ENCODE assay signal across 25 cellular contexts in genomic region chr3:100740207-100740606, GRCh38. TPM values are rescaled to one million over a fixed set of nuclear protein-coding genes. Genes with fewer than 3 reads are reported as not detected.
DNase-seq lines count a peak whose midpoint lies in the region; ATAC-seq lines count a peak whose summit lies in the region.
"Had no signal": no experiment of that assay in that cellular context is flagged by ENCODE, and none has a peak within 500 bp of the region (broad histone marks: within the 10 kb centered on the region; RNA-seq: fewer than 3 reads in every experiment).

No MANE protein-coding gene starts in this region.

- intact Hi-C loops in activated T-helper 1 cell treated with anti-CD3 and anti-CD28 coated beads, Interleukin-12 subunit alpha, Interleukin-12 subunit beta, Interleukin-2, Interleukin-4 antibody, amounts not matched to agents 30 ng/mL and 10 ng/mL and 1 ng/mL, durations not matched to agents 14 hours and 24 hours and 36 hours (cut with micrococcal nuclease) = loop anchor here (1.0 kb wide), 1 partner anchor 30 kb away; no protein-coding TSS in a partner anchor

- peak overlapping the region; percentile 49 for H3K27ac Mint-ChIP-seq in activated T-helper 1 cell treated with anti-CD3 and anti-CD28 coated beads, Interleukin-12 subunit alpha, Interleukin-12 subunit beta, Interleukin-2, Interleukin-4 antibody, amounts not matched to agents 30 ng/mL and 10 ng/mL and 1 ng/mL, durations not matched to agents 14 hours and 24 hours and 36 hours
- H3K27ac Mint-ChIP-seq: activated CD4-positive, alpha-beta T cell treated with anti-CD3 and anti-CD28 coated beads, Interleukin-2, amount 10 ng/mL, durations not matched to agents 24 days and 14 days; CD4-positive, CD25-positive, alpha-beta regulatory T cell; naive B cell had no signal

- no peak for DNase-seq in activated CD4-positive, CD25-positive, alpha-beta regulatory T cell treated with anti-CD3 and anti-CD28 coated beads, Interleukin-2, amount 50 U/mL, for 72 hours
- DNase-seq in activated T-helper 1 cell treated with anti-CD3 and anti-CD28 coated beads, Interleukin-12 subunit alpha, Interleukin-12 subunit beta, Interleukin-2, Interleukin-4 antibody, amounts not matched to agents 30 ng/mL and 10 ng/mL and 1 ng/mL, durations not matched to agents 14 hours and 24 hours and 36 hours (ENCODE audit: low spot score) = no peak
- DNase-seq in myocyte (ENCODE audit: low read depth) (peak; percentile 40), AG20443 (ENCODE audit: low spot score) (no peak), NCI-H187 (lab: John Stamatoyannopoulos, UW) (no peak)
- DNase-seq: activated CD4-positive, alpha-beta T cell treated with anti-CD3 and anti-CD28 coated beads, Interleukin-2, amount 10 ng/mL, durations not matched to agents 24 days and 14 days; activated CD8-positive, alpha-beta memory T cell treated with anti-CD3 and anti-CD28 coated beads, Interleukin-2, amount 50 U/mL, for 48 hours; amniotic stem cell; CD4-positive, CD25-positive, alpha-beta regulatory T cell; DMS 273 treated with DMSO at 0.1 percent for 48 hours; islet precursor cell; left ventricle myocardium superior; MG63; naive B cell; NCI-H1105 treated with DMSO at 0.1 percent for 48 hours; NCI-H2081; NCI-H446; NCI-H82; SK-N-SH; stimulated activated CD4-positive, alpha-beta T cell treated with anti-CD3 and anti-CD28 coated beads, Interleukin-15, amount 100 ng/mL, for 24 hours; tibial artery had no signal

- no peaks in the 10 kb centered on the region for H3K27me3 Mint-ChIP-seq in activated T-helper 1 cell treated with anti-CD3 and anti-CD28 coated beads, Interleukin-12 subunit alpha, Interleukin-12 subunit beta, Interleukin-2, Interleukin-4 antibody, amounts not matched to agents 30 ng/mL and 10 ng/mL and 1 ng/mL, durations not matched to agents 14 hours and 24 hours and 36 hours (ENCODE audit: insufficient read depth)
- H3K27me3 Mint-ChIP-seq: activated CD4-positive, alpha-beta T cell treated with anti-CD3 and anti-CD28 coated beads, Interleukin-2, amount 10 ng/mL, durations not matched to agents 24 days and 14 days; CD4-positive, CD25-positive, alpha-beta regulatory T cell; naive B cell had no signal

- H3K4me3 Mint-ChIP-seq in activated T-helper 1 cell treated with anti-CD3 and anti-CD28 coated beads, Interleukin-12 subunit alpha, Interleukin-12 subunit beta, Interleukin-2, Interleukin-4 antibody, amounts not matched to agents 30 ng/mL and 10 ng/mL and 1 ng/mL, durations not matched to agents 14 hours and 24 hours and 36 hours = no peak overlapping the region
- H3K4me3 Mint-ChIP-seq: activated CD4-positive, alpha-beta T cell treated with anti-CD3 and anti-CD28 coated beads, Interleukin-2, amount 10 ng/mL, durations not matched to agents 24 days and 14 days; CD4-positive, CD25-positive, alpha-beta regulatory T cell; naive B cell; T-helper 1 cell treated with Interleukin-12 subunit alpha and Interleukin-12 subunit beta and Interleukin-4 antibody, amounts not matched to agents 30 μg/mL and 1 μg/mL, for 36 hours had no signal

- H3K4me1 Mint-ChIP-seq in activated T-helper 1 cell treated with anti-CD3 and anti-CD28 coated beads, Interleukin-12 subunit alpha, Interleukin-12 subunit beta, Interleukin-2, Interleukin-4 antibody, amounts not matched to agents 30 ng/mL and 10 ng/mL and 1 ng/mL, durations not matched to agents 14 hours and 24 hours and 36 hours (ENCODE audit: low read depth) = peaks cover 26% of the 10 kb centered on the region
- H3K4me1 Mint-ChIP-seq: naive B cell had no signal

- ATAC-seq in activated CD4-positive, CD25-positive, alpha-beta regulatory T cell treated with anti-CD3 and anti-CD28 coated beads, Interleukin-2, amount 50 U/mL, for 24 hours = peak; percentile 78 to 91
- ATAC-seq in HG02759 (IDR thresholded peaks at IDR 0.05; ENCODE audit: unreplicated experiment) = peak; percentile 53
- no peak for ATAC-seq in HG03342 (IDR thresholded peaks at IDR 0.05; ENCODE audit: unreplicated experiment)
- ATAC-seq: left ventricle myocardium superior had no signal

- H3K9me3 Mint-ChIP-seq in activated T-helper 1 cell treated with anti-CD3 and anti-CD28 coated beads, Interleukin-12 subunit alpha, Interleukin-12 subunit beta, Interleukin-2, Interleukin-4 antibody, amounts not matched to agents 30 ng/mL and 10 ng/mL and 1 ng/mL, durations not matched to agents 14 hours and 24 hours and 36 hours = no peaks in the 10 kb centered on the region
- H3K9me3 Mint-ChIP-seq: activated CD4-positive, alpha-beta T cell treated with anti-CD3 and anti-CD28 coated beads, Interleukin-2, amount 10 ng/mL, durations not matched to agents 24 days and 14 days; CD4-positive, CD25-positive, alpha-beta regulatory T cell; naive B cell; T-helper 1 cell treated with Interleukin-12 subunit alpha and Interleukin-12 subunit beta and Interleukin-4 antibody, amounts not matched to agents 30 μg/mL and 1 μg/mL, for 36 hours had no signal

- peaks cover 36% of the 10 kb centered on the region for H3K36me3 Mint-ChIP-seq in activated T-helper 1 cell treated with anti-CD3 and anti-CD28 coated beads, Interleukin-12 subunit alpha, Interleukin-12 subunit beta, Interleukin-2, Interleukin-4 antibody, amounts not matched to agents 30 ng/mL and 10 ng/mL and 1 ng/mL, durations not matched to agents 14 hours and 24 hours and 36 hours (ENCODE audit: low read depth)

RNA-seq across cellular contexts. Expression of gene TFG, which starts 30.9 kb away (rescaled TPM):
- total RNA-seq in activated T-helper 1 cell treated with anti-CD3 and anti-CD28 coated beads, Interleukin-12 subunit alpha, Interleukin-12 subunit beta, Interleukin-2, Interleukin-4 antibody, amounts not matched to agents 30 ng/mL and 10 ng/mL and 1 ng/mL, durations not matched to agents 14 hours and 24 hours and 36 hours = 73.0 and 75.3 TPM in 2 replicates
- total RNA-seq in myocyte = 118 and 127 TPM in 2 replicates
- polyA plus RNA-seq in myocyte (2012) = 136 TPM
